ENCODE assay signal across 1 cellular context in the genomic region with DNA sequence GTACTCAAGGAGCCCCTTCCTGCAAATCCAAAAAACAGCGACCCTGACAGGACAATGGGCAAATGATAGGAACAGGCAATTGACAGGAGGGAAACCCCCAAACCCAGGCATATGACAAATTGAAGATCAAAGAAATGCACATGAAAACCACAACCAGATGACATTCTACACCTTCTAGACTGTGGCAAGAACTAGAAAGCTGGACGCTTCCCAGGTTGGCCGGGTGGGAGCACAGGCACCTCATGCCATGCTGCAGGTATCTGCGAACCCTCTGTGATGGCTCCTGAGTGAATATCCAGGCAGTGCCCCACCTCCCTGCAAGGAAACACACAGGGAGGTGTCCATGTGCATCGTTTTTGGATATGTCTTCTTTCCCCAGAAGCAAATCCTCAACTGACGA.
TF ChIP-seq lines count a peak whose summit lies in the region.

No MANE protein-coding gene starts in this region.

TF ChIP-seq in HEK293T, 16 proteins besides CTCF, POLR2A, EP300 and RAD21 (continued from another document):
- TF ChIP-seq LEF1 (IDR thresholded peaks at IDR 0.05; ENCODE audit: borderline replicate concordance) (no peak), L3MBTL2 (conservative IDR thresholded peaks at IDR 0.05) (no peak), FOXA1 (IDR thresholded peaks at IDR 0.05) (no peak), HDGF (IDR thresholded peaks at IDR 0.05; ENCODE audit: borderline replicate concordance) (no peak), NFRKB (IDR thresholded peaks at IDR 0.05) (no peak), SP1 (IDR thresholded peaks at IDR 0.05) (no peak), ARNT (IDR thresholded peaks at IDR 0.05) (no peak), ZNF384 (IDR thresholded peaks at IDR 0.05) (no peak), ELF4 (IDR thresholded peaks at IDR 0.05) (no peak), CTBP1 (IDR thresholded peaks at IDR 0.05; ENCODE audit: borderline replicate concordance) (no peak)
- TF ChIP-seq, protein P1, sequence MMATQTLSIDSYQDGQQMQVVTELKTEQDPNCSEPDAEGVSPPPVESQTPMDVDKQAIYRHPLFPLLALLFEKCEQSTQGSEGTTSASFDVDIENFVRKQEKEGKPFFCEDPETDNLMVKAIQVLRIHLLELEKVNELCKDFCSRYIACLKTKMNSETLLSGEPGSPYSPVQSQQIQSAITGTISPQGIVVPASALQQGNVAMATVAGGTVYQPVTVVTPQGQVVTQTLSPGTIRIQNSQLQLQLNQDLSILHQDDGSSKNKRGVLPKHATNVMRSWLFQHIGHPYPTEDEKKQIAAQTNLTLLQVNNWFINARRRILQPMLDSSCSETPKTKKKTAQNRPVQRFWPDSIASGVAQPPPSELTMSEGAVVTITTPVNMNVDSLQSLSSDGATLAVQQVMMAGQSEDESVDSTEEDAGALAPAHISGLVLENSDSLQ (IDR thresholded peaks at IDR 0.05): no peak
